17 cellular contexts compared by ENCODE assay signal in the genomic region with DNA sequence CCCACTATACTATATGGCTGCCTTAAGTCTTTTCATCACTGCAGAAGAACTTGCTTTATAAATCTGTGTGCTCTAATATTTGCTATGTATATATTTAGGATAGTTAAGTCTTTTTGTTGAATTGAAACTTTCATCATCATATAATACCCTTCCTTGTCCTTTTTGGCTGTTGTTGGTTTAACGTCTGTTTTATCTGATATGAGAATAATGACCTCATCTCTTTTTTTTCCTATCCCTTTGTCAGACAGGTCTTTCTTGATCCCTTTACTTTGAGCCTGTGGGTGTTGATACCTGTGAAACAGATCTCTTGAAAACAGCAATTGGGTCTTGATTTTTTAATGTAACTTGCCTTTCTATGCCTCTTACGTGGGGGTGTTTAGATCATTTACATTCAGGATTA.
DNase-seq lines count a peak whose midpoint lies in the region; ATAC-seq, FAIRE-seq and TF ChIP-seq lines count a peak whose summit lies in the region.
"Had no signal": no experiment of that assay in that cellular context is flagged by ENCODE, and none has a peak within 500 bp of the region (broad histone marks: within the 10 kb centered on the region; RNA-seq: fewer than 3 reads in every experiment).

No MANE protein-coding gene starts in this region.

- no peak overlapping the region for H2AFZ ChIP-seq in HepG2 (ENCODE audit: low read length)

- H3K4me1 ChIP-seq in HepG2 (ENCODE audit: insufficient read depth, low read length) (no peaks in the 10 kb centered on the region), right lobe of liver (no peaks in the 10 kb centered on the region), iPS-18a (ENCODE audit: control insufficient read depth, low read depth, low read length) (peaks cover 15% of the 10 kb centered on the region)
- H3K4me1 ChIP-seq: BLaER1 had no signal

- TF ChIP-seq POLR2A in HepG2 (IDR thresholded peaks at IDR 0.05; ENCODE audit: insufficient read depth in 1 of 2, low read depth in 2 of 2, low read length in 2 of 2) (no peak), right lobe of liver (IDR thresholded peaks at IDR 0.05) (no peak)

- whole genome bisulfite sequencing in HepG2 (ENCODE audit: low lambda C conversion rate), result 2% methylated on average over 2 of the region's 2 CpGs
- 50% methylated on average over 2 of the region's 2 CpGs for WGBS in right lobe of liver (ENCODE audit: insufficient coverage, low coverage, low lambda C conversion rate, missing lambda C conversion rate)

- H3K27me3 ChIP-seq in HepG2 (ENCODE audit: control insufficient read depth in 1 of 2, insufficient read depth in 2 of 2, low read length in 2 of 2) (no peaks in the 10 kb centered on the region), right lobe of liver (no peaks in the 10 kb centered on the region), iPS-18a (ENCODE audit: control insufficient read depth, insufficient read depth, low read length) (no peaks in the 10 kb centered on the region)
- H3K27me3 ChIP-seq: BLaER1 had no signal

- peaks cover 38% of the 10 kb centered on the region for H3K9me3 Mint-ChIP-seq in WTC11

- DNase-seq in HepG2 (ENCODE audit: low spot score) (no peak), right lobe of liver (no peak), WTC11 (ENCODE audit: low spot score) (no peak), medulla oblongata (ENCODE audit: extremely low spot score) (no peak)
- DNase-seq in NK-92 treated with Interleukin-12 subunit alpha and Interleukin-12 subunit beta, amount 100 ng/mL, for 24 hours (lab: John Stamatoyannopoulos, UW), result no peak
- DNase-seq: 8988T; CD4-positive, alpha-beta memory T cell; DMS153; DMS79 treated with DMSO at 0.1 percent for 48 hours; GF-D8; IMR-90 had no signal

- peaks cover 3% of the 10 kb centered on the region; the same call in 1 of the 2 replicates for H3K9me3 ChIP-seq in HepG2 (ENCODE audit: low read length)
- no peaks in the 10 kb centered on the region for H3K9me3 ChIP-seq in right lobe of liver
- H3K9me3 ChIP-seq in iPS-18a (ENCODE audit: control insufficient read depth, low read depth, low read length), result no peaks in the 10 kb centered on the region
- H3K9me3 ChIP-seq: HAP-1 had no signal

- H3K27ac ChIP-seq in HepG2 (ENCODE audit: extremely low read length, insufficient read depth, low read length) (no peak overlapping the region), right lobe of liver (no peak overlapping the region), iPS-18a (ENCODE audit: low read length) (peak overlapping the region; percentile 53)
- H3K27ac ChIP-seq: BLaER1 had no signal

- no peak for TF ChIP-seq CTCF in HepG2 (CRISPR knock-in tag; IDR thresholded peaks at IDR 0.05)
- TF ChIP-seq CTCF in right lobe of liver (IDR thresholded peaks at IDR 0.05), result no peak
- no peak for TF ChIP-seq CTCF in WTC11 (IDR thresholded peaks at IDR 0.05)

- peaks cover 41% of the 10 kb centered on the region for H3K36me3 Mint-ChIP-seq in WTC11

- no peaks in the 10 kb centered on the region for H3K79me2 ChIP-seq in HepG2 (ENCODE audit: insufficient read depth, low read length)

- H3K36me3 ChIP-seq in HepG2 (replicated peaks in 1 of 2; ENCODE audit: control insufficient read depth in 1 of 2, insufficient read depth in 2 of 2, low read length in 2 of 2) (no peaks in the 10 kb centered on the region), right lobe of liver (no peaks in the 10 kb centered on the region), iPS-18a (ENCODE audit: control insufficient read depth, low read depth, low read length) (no peaks in the 10 kb centered on the region)
- H3K36me3 ChIP-seq: BLaER1, HAP-1 had no signal

- ATAC-seq in HepG2 (no peak), right lobe of liver (no peak), WTC11 (no peak), GM19463 (IDR thresholded peaks at IDR 0.05; ENCODE audit: unreplicated experiment) (no peak)

- no peak overlapping the region for H3K9ac ChIP-seq in HepG2 (ENCODE audit: insufficient read depth, low read depth, low read length)
- no peak overlapping the region for H3K9ac ChIP-seq in iPS-18a (ENCODE audit: low read length)
- H3K9ac ChIP-seq: BLaER1 had no signal

- CTCF ChIA-PET in HepG2 (lab: Yijun Ruan, JAX; ENCODE audit: low intra/inter-chr PET ratio, low total read pairs) (no interaction called here), WTC11 (lab: Charles Lee) (no interaction called here)

- H3K4me3 ChIP-seq in HepG2 (replicated peaks in 1 of 3; ENCODE audit: insufficient read depth in 1 of 3, low read depth in 2 of 3, low read length in 3 of 3) (no peak overlapping the region), right lobe of liver (no peak overlapping the region), iPS-18a (ENCODE audit: low read length) (no peak overlapping the region)
- H3K4me3 ChIP-seq: BLaER1, HAP-1 had no signal

- no peaks in the 10 kb centered on the region for H3K27me3 Mint-ChIP-seq in WTC11 (ENCODE audit: low read depth)
- H3K27me3 Mint-ChIP-seq: CD4-positive, alpha-beta memory T cell had no signal

- in situ Hi-C loops in HepG2 (cut with HindIII; ENCODE audit: extremely low pct_ligation_motif_present, low pct_unique_long_range_greater_than_20kb), result loop anchor here (10.0 kb wide), 1 partner anchor 1492 kb away; no protein-coding TSS in a partner anchor

- POLR2A ChIA-PET in HepG2 (lab: Yijun Ruan, JAX), result no interaction called here
- POLR2A ChIA-PET in WTC11 (lab: Charles Lee), result no interaction called here

- FAIRE-seq in HepG2 (lab: Jason Lieb, UNC), result no peak
- FAIRE-seq: H1 had no signal

- H3K4me2 ChIP-seq in HepG2 (ENCODE audit: low read depth, low read length), result no peak overlapping the region
- H3K4me2 ChIP-seq: BLaER1 had no signal

- no TSS peak for BruUV-seq in HepG2 (replicated peaks; lab: Mats Ljungman, UMichigan)

- TF ChIP-seq RAD21 in HepG2 (CRISPR knock-in tag; IDR thresholded peaks at IDR 0.05), result no peak

- no peak for TF ChIP-seq EP300 in HepG2 (IDR thresholded peaks at IDR 0.05; ENCODE audit: low read depth in 2 of 2, low read length in 2 of 2)
- no peak for TF ChIP-seq EP300 in HepG2 (CRISPR knock-in tag; IDR thresholded peaks at IDR 0.05; ENCODE audit: borderline replicate concordance)

- H3K27ac Mint-ChIP-seq in WTC11, result 0 out of 2 replicates have a peak overlapping the region, but pooled peaks have one; percentile 15
- H3K27ac Mint-ChIP-seq: CD4-positive, alpha-beta memory T cell had no signal

- intact Hi-C loops in HepG2 (cut with micrococcal nuclease; ENCODE audit: unreplicated experiment) (loop anchor here (10.0 kb wide), 1 partner anchor 1842 kb away; no protein-coding TSS in a partner anchor), right lobe of liver (cut with DNase I) (no loop called here)

- H3K4me3 Mint-ChIP-seq in WTC11, result no peak overlapping the region
- H3K4me3 Mint-ChIP-seq: CD14-positive monocyte; CD4-positive, alpha-beta memory T cell had no signal

- peaks cover 25% of the 10 kb centered on the region for H3K4me1 Mint-ChIP-seq in WTC11
- H3K4me1 Mint-ChIP-seq: CD4-positive, alpha-beta memory T cell had no signal

- no peaks in the 10 kb centered on the region for H4K20me1 ChIP-seq in HepG2 (ENCODE audit: insufficient read depth, low read length)
- H4K20me1 ChIP-seq: BLaER1 had no signal

TF ChIP-seq in HepG2, 621 proteins besides CTCF, POLR2A, EP300 and RAD21:
- TF ChIP-seq ATF7 (IDR thresholded peaks at IDR 0.05) (peak; percentile 69), ATF7 (CRISPR knock-in tag; IDR thresholded peaks at IDR 0.05) (no peak)
- TF ChIP-seq, protein P1, sequence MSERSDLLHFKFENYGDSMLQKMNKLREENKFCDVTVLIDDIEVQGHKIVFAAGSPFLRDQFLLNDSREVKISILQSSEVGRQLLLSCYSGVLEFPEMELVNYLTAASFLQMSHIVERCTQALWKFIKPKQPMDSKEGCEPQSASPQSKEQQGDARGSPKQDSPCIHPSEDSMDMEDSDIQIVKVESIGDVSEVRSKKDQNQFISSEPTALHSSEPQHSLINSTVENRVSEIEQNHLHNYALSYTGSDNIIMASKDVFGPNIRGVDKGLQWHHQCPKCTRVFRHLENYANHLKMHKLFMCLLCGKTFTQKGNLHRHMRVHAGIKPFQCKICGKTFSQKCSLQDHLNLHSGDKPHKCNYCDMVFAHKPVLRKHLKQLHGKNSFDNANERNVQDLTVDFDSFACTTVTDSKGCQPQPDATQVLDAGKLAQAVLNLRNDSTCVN (CRISPR knock-in tag; IDR thresholded peaks at IDR 0.05; ENCODE audit: borderline replicate concordance), result no peak

TF ChIP-seq in WTC11, 78 proteins besides CTCF, POLR2A, EP300 and RAD21 (continues in another document):
- TF ChIP-seq ESRRA (CRISPR knock-in tag; IDR thresholded peaks at IDR 0.05; ENCODE audit: borderline replicate concordance) (no peak), FOXJ3 (CRISPR knock-in tag; IDR thresholded peaks at IDR 0.05; ENCODE audit: borderline replicate concordance) (no peak), ZNF396 (CRISPR knock-in tag; IDR thresholded peaks at IDR 0.05; ENCODE audit: borderline replicate concordance) (no peak), ZNF138 (CRISPR knock-in tag; conservative IDR thresholded peaks at IDR 0.05) (no peak), IRF2 (CRISPR knock-in tag; IDR thresholded peaks at IDR 0.05; ENCODE audit: borderline replicate concordance, low read depth) (no peak)
